8 cellular contexts compared by ENCODE assay signal in genomic region chr1:155228096-155228427, GRCh38. TPM values are rescaled to one million over a fixed set of nuclear protein-coding genes. Genes with fewer than 3 reads are reported as not detected.
A peak's percentile ranks its signal among the peaks of the same experiment; 100 is the strongest.
DNase-seq lines count a peak whose midpoint lies in the region; FAIRE-seq and TF ChIP-seq lines count a peak whose summit lies in the region.

No MANE protein-coding gene starts in this region.

- no peak for FAIRE-seq in astrocyte (lab: Jason Lieb, UNC)

- H3K27me3 Mint-ChIP-seq in activated T-cell treated with anti-CD3 and anti-CD28 coated beads, Interleukin-2, amount 50 U/mL, for 24 hours, result no peaks in the 10 kb centered on the region
- H3K27me3 Mint-ChIP-seq in astrocyte (ENCODE audit: low read depth, unreplicated experiment), result no peaks in the 10 kb centered on the region

- H3K4me3 ChIP-seq in astrocyte (ENCODE audit: insufficient read depth, low read depth, low read length) (peak overlapping the region; percentile 41), liver (ENCODE audit: low read depth in 1 of 3, low read length in 3 of 3) (peak overlapping the region; percentile 42 to 74 (median 62)), thyroid gland (replicated peaks in 1 of 3) (peak overlapping the region in 1 of 3 donors; percentile 32)

- H3K4me1 ChIP-seq in astrocyte (ENCODE audit: insufficient read depth, low read length), result peaks cover 43% of the 10 kb centered on the region
- H3K4me1 ChIP-seq in liver (ENCODE audit: control insufficient read depth in 4 of 4, insufficient read depth in 4 of 4, low read length in 3 of 4), result peaks cover 3 to 14% (median 8%) of the 10 kb centered on the region in 4 donors
- peaks cover 25 to 41% of the 10 kb centered on the region in 2 donors for H3K4me1 ChIP-seq in thyroid gland

- intact Hi-C loops in thyroid gland (cut with DNase I), result no loop called here

- no peaks in the 10 kb centered on the region for H3K9me3 Mint-ChIP-seq in activated T-cell treated with anti-CD3 and anti-CD28 coated beads, Interleukin-2, amount 50 U/mL, for 24 hours
- peaks cover 4% of the 10 kb centered on the region for H3K9me3 Mint-ChIP-seq in astrocyte (ENCODE audit: unreplicated experiment)

- DNase-seq in activated T-cell treated with anti-CD3 and anti-CD28 coated beads, Interleukin-2, amount 50 U/mL, for 24 hours, result no peak
- DNase-seq in activated T-cell treated with anti-CD3 and anti-CD28 coated beads, Interleukin-2, amount 50 U/mL, for 1 hour, result no peak
- DNase-seq in astrocyte (ENCODE audit: low read depth), result no peak
- no peak for DNase-seq in thyroid gland
- DNase-seq in NCI-H1436 (lab: John Stamatoyannopoulos, UW), result no peak
- no peak for DNase-seq in stimulated activated CD4-positive, alpha-beta T cell treated with anti-CD3 and anti-CD28 coated beads, Interleukin-2, amount 100 ng/mL, for 24 hours
- no peak for DNase-seq in SIG-M5 (lab: John Stamatoyannopoulos, UW)

- peak overlapping the region; percentile 95 for H3K27ac Mint-ChIP-seq in activated T-cell treated with anti-CD3 and anti-CD28 coated beads, Interleukin-2, amount 50 U/mL, for 24 hours
- peak overlapping the region; percentile 85 for H3K27ac Mint-ChIP-seq in astrocyte (ENCODE audit: unreplicated experiment)

- 66% methylated on average over 9 of the region's 9 CpGs for WGBS in liver
- 42 to 60% methylated on average over 9 of the region's 9 CpGs for WGBS in thyroid gland, 2 donors

- TF ChIP-seq POLR2A in thyroid gland (IDR thresholded peaks at IDR 0.05), result no peak

- peaks cover 38% of the 10 kb centered on the region for H3K36me3 Mint-ChIP-seq in activated T-cell treated with anti-CD3 and anti-CD28 coated beads, Interleukin-2, amount 50 U/mL, for 24 hours (ENCODE audit: low read depth)
- H3K36me3 Mint-ChIP-seq in astrocyte (ENCODE audit: low read depth, unreplicated experiment), result no peaks in the 10 kb centered on the region

- H3K9ac ChIP-seq in astrocyte (ENCODE audit: low read length) (peak overlapping the region; percentile 77), liver (ENCODE audit: low read depth in 1 of 2, low read length in 2 of 2) (peak overlapping the region in 1 of 2 donors; percentile 45)

- no peak for TF ChIP-seq RAD21 in liver (IDR thresholded peaks at IDR 0.05)

- peak overlapping the region; percentile 75 for H3K27ac ChIP-seq in astrocyte (ENCODE audit: low read depth, low read length)
- H3K27ac ChIP-seq in liver (ENCODE audit: low read depth in 1 of 2, low read length in 2 of 2), result peak overlapping the region; percentile 60 to 81
- H3K27ac ChIP-seq in thyroid gland, result peak overlapping the region; percentile 77 to 87 (median 83)

- H3K9me3 ChIP-seq in astrocyte (ENCODE audit: insufficient read depth, low read depth, low read length) (no peaks in the 10 kb centered on the region), liver (ENCODE audit: control insufficient read depth in 4 of 4, low read length in 3 of 4) (no peaks in the 10 kb centered on the region), thyroid gland (no peaks in the 10 kb centered on the region)

- H3K27me3 ChIP-seq in astrocyte (ENCODE audit: insufficient read depth, low read length), result no peaks in the 10 kb centered on the region
- H3K27me3 ChIP-seq in liver (ENCODE audit: control insufficient read depth in 4 of 4, insufficient read depth in 4 of 4, low read length in 3 of 4), result no peaks in the 10 kb centered on the region
- H3K27me3 ChIP-seq in thyroid gland, result no peaks in the 10 kb centered on the region

- peak overlapping the region; percentile 95 for H3K4me2 ChIP-seq in astrocyte (ENCODE audit: low read length)

- H2AFZ ChIP-seq in astrocyte (ENCODE audit: low read depth, low read length), result peak overlapping the region; percentile 83

- peak overlapping the region; percentile 90 for H3K4me3 Mint-ChIP-seq in activated T-cell treated with anti-CD3 and anti-CD28 coated beads, Interleukin-2, amount 50 U/mL, for 24 hours
- peak overlapping the region; percentile 89 for H3K4me3 Mint-ChIP-seq in astrocyte (ENCODE audit: unreplicated experiment)

- TF ChIP-seq CTCF in astrocyte (IDR thresholded peaks at IDR 0.05; ENCODE audit: insufficient read depth, low read depth, low read length) (no peak), liver (IDR thresholded peaks at IDR 0.05; ENCODE audit: low read depth, low read length, missing input control) (no peak), thyroid gland (IDR thresholded peaks at IDR 0.05) (no peak)

- no peaks in the 10 kb centered on the region for H4K20me1 ChIP-seq in astrocyte (ENCODE audit: insufficient read depth, low read length)

- peaks cover 19% of the 10 kb centered on the region for H3K79me2 ChIP-seq in astrocyte (ENCODE audit: insufficient read depth, low read length)

- H3K36me3 ChIP-seq in astrocyte (ENCODE audit: insufficient read depth, low read length) (no peaks in the 10 kb centered on the region), liver (ENCODE audit: control insufficient read depth in 4 of 4, insufficient read depth in 3 of 4, low read depth in 1 of 4, low read length in 3 of 4) (no peaks in the 10 kb centered on the region), thyroid gland (no peaks in the 10 kb centered on the region)

- H3K4me1 Mint-ChIP-seq in activated T-cell treated with anti-CD3 and anti-CD28 coated beads, Interleukin-2, amount 50 U/mL, for 24 hours (ENCODE audit: low read depth), result peaks cover 40% of the 10 kb centered on the region
- H3K4me1 Mint-ChIP-seq in astrocyte (ENCODE audit: low read depth, unreplicated experiment), result peaks cover 34% of the 10 kb centered on the region

TF ChIP-seq in liver, 16 proteins besides CTCF, POLR2A, EP300 and RAD21 (continues in another document):
- TF ChIP-seq EGR1 (IDR thresholded peaks at IDR 0.05; ENCODE audit: low read depth in 2 of 2), result no peak
- no peak for TF ChIP-seq YY1 (IDR thresholded peaks at IDR 0.05)
- TF ChIP-seq GABPA (IDR thresholded peaks at IDR 0.05 in 1 of 2, conservative IDR thresholded peaks at IDR 0.05 in 1 of 2), result no peak
- no peak for TF ChIP-seq JUND (IDR thresholded peaks at IDR 0.05)
- TF ChIP-seq FOXA2 (IDR thresholded peaks at IDR 0.05), result no peak
- TF ChIP-seq MAX (IDR thresholded peaks at IDR 0.05), result no peak
- TF ChIP-seq SP1 (IDR thresholded peaks at IDR 0.05), result no peak
- TF ChIP-seq ZBTB33 (IDR thresholded peaks at IDR 0.05), result no peak
- TF ChIP-seq RXRA (IDR thresholded peaks at IDR 0.05), result no peak
- no peak for TF ChIP-seq ATF3 (IDR thresholded peaks at IDR 0.05)
- TF ChIP-seq HNF4G (IDR thresholded peaks at IDR 0.05), result no peak
- no peak for TF ChIP-seq TAF1 (conservative IDR thresholded peaks at IDR 0.05)
- no peak for TF ChIP-seq NR2F2 (IDR thresholded peaks at IDR 0.05)
- no peak for TF ChIP-seq HNF4A (conservative IDR thresholded peaks at IDR 0.05)
- no peak for TF ChIP-seq FOXA1 (IDR thresholded peaks at IDR 0.05)

RNA-seq across cellular contexts. Expression of gene MTX1, which starts 19.6 kb away (rescaled TPM):
- total RNA-seq in astrocyte, result 39.8 and 41.8 TPM in 2 replicates
- total RNA-seq in liver, result 10 to 100 TPM; 19.6 to 26.4 TPM
- polyA plus RNA-seq in liver, result 10 to 100 TPM; 30.5 to 38.4 TPM
- total RNA-seq in thyroid gland, result 10 to 100 TPM; 37.9 to 75.5 (median 52.1) TPM

RNA-seq across cellular contexts. Expression of gene THBS3, which starts 20.4 kb away (rescaled TPM):
- total RNA-seq in astrocyte (153 and 162 TPM in 2 replicates), liver (1 to 10 TPM; 4.0 to 6.9 TPM), thyroid gland (10 to 100 TPM in 3 of 4 donors, 1 to 10 TPM in 1; 8.5 to 25.7 (median 18.2) TPM)
- 1 to 10 TPM; 3.1 to 4.3 TPM for polyA plus RNA-seq in liver

RNA-seq across cellular contexts. Expression of gene ENTREP3, which starts 27.2 kb away (rescaled TPM):
- total RNA-seq in astrocyte (51.1 and 51.7 TPM in 2 replicates), liver (1 to 10 TPM; 3.3 to 3.8 TPM), thyroid gland (10 to 100 TPM in 1 of 4 donors, 1 to 10 TPM in 3; 5.6 to 12.0 (median 7.8) TPM)
- polyA plus RNA-seq in liver, result 1 to 10 TPM; 2.8 to 7.9 TPM

RNA-seq across cellular contexts. Expression of gene SCAMP3, which starts 34.1 kb away (rescaled TPM):
- total RNA-seq in astrocyte, result 68.9 and 70.3 TPM in 2 replicates
- 10 to 100 TPM; 14.9 to 22.7 TPM for total RNA-seq in liver
- polyA plus RNA-seq in liver, result 10 to 100 TPM; 40.7 to 47.0 TPM
- 10 to 100 TPM; 51.9 to 73.5 (median 62.7) TPM for total RNA-seq in thyroid gland

RNA-seq across cellular contexts. Expression of gene CLK2, which starts 45.2 kb away (rescaled TPM):
- total RNA-seq in astrocyte (31.7 and 36.1 TPM in 2 replicates), liver (10 to 100 TPM; 16.5 to 28.2 TPM), thyroid gland (10 to 100 TPM; 40.0 to 61.6 (median 56.2) TPM)
- 10 to 100 TPM in 1 of 2 donors, 1 to 10 TPM in 1; 8.3 to 13.2 TPM for polyA plus RNA-seq in liver
